ENCODE assay signal across 12 cellular contexts in the genomic region with DNA sequence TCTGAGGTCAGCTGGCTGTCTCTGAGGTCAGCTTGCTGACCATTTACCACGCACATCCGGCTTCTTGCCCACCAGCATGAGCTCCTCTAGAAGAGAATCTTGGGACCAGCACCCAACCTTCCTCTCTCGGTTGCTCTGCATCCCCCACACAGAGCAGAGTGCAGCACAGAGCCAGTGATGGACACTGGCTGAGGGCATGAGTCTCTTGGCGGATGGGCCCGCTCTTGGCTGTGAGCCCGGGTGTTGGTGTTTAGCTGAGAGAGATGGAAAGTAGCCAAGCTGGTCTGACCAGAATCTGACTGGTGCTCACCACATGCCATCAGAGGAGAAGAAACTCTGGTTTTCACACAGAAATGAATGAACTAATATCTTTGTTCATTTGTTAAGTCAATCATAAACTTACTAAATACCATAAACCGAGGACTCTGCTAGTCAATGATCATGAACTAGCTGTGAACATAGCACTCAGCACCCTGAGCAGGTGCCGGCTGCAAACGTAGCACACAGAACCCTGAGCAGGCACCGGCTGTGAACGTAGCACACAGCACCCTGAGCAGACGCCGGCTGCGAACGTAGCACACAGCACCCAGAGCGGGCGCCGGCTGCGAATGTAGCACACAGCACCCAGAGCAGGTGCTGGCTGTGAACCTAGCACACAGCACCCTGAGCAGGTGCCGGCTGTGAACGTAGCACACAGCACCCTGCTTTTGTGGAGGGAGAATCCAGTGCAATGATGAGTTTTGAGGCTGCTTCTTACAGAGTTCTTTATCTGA.
DNase-seq lines count a peak whose midpoint lies in the region; ATAC-seq lines count a peak whose summit lies in the region.
"Had no signal": no experiment of that assay in that cellular context is flagged by ENCODE, and none has a peak within 500 bp of the region (broad histone marks: within the 10 kb centered on the region; RNA-seq: fewer than 3 reads in every experiment).

No MANE protein-coding gene starts in this region.

- no peak for ATAC-seq in HG03432 (IDR thresholded peaks at IDR 0.05; ENCODE audit: unreplicated experiment)
- ATAC-seq: A549; activated CD8-positive, alpha-beta T cell treated with anti-CD3 and anti-CD28 coated beads for 36 hours had no signal

- DNase-seq in NCI-H1417 (lab: John Stamatoyannopoulos, UW) = peak in 2 of 3 experiments; percentile 22 to 31
- DNase-seq in NCI-H1417 treated with DMSO at 0.1 percent for 48 hours (lab: John Stamatoyannopoulos, UW) = no peak
- DNase-seq in NCI-H774 (lab: John Stamatoyannopoulos, UW) = peak; percentile 59
- DNase-seq in fibroblast of peridontal ligament (ENCODE audit: extremely low read depth) = peak; percentile 79
- DNase-seq in skeletal muscle cell (ENCODE audit: low read depth) = peak; percentile 31
- DNase-seq in amniotic stem cell (lab: John Stamatoyannopoulos, UW) = no peak
- no peak for DNase-seq in NCI-H1694 (lab: John Stamatoyannopoulos, UW)
- DNase-seq: activated CD8-positive, alpha-beta T cell treated with anti-CD3 and anti-CD28 coated beads for 36 hours; immature natural killer cell had no signal

- H3K4me3 ChIP-seq in skeletal muscle cell (ENCODE audit: low read depth, low read length) = no peak overlapping the region
- H3K4me3 ChIP-seq: A549, PC-9 had no signal

Comparison
In these comparisons a context has a peak if more than half of its experiments do, and no peak if none do; other contexts are left out.
1. DNase-seq: peak in NCI-H1417 (2 of 3), NCI-H774 (single experiment), fibroblast of peridontal ligament (single experiment) and skeletal muscle cell (single experiment); none in NCI-H1417 treated with DMSO at 0.1 percent for 48 hours (single experiment), amniotic stem cell (single experiment) and NCI-H1694 (single experiment).